ENCODE assay signal across 24 cellular contexts in genomic region chr22:49152930-49153770, GRCh38.
"Had no signal": no experiment of that assay in that cellular context is flagged by ENCODE, and none has a peak within 500 bp of the region (broad histone marks: within the 10 kb centered on the region; RNA-seq: fewer than 3 reads in every experiment).

No MANE protein-coding gene starts in this region.

- DNase-seq: activated CD4-positive, alpha-beta memory T cell treated with anti-CD3 and anti-CD28 coated beads for 36 hours; activated CD4-positive, alpha-beta T cell treated with anti-CD3 and anti-CD28 coated beads, Interleukin-2, amount 10 ng/mL, durations not matched to agents 24 days and 14 days; activated naive CD4-positive, alpha-beta T cell; activated T-cell treated with anti-CD3 and anti-CD28 coated beads, Interleukin-2, amount 50 U/mL, for 4 hours; central memory CD4-positive, alpha-beta T cell; endodermal cell; foreskin fibroblast; hippocampal formation; left lung; lower lobe of right lung; mesenchymal stem cell; natural killer cell; right lobe of liver; stimulated activated CD4-positive, alpha-beta T cell treated with anti-CD3 and anti-CD28 coated beads, Interleukin-1b, Interleukin-23, amount 100 ng/mL, for 48 hours; stimulated activated naive CD4-positive, alpha-beta T cell treated with Interleukin-2 at 50 U/mL for 16 hours; T-helper 1 cell had no signal

- H3K27ac ChIP-seq: breast epithelium, left lung, lower lobe of right lung, right lobe of liver, skin epidermis, tibial nerve, VCaP had no signal

- H3K4me1 ChIP-seq: breast epithelium, left lung, lower lobe of right lung, right lobe of liver, tibial nerve had no signal

- ATAC-seq: activated CD4-positive, CD25-positive, alpha-beta regulatory T cell treated with anti-CD3 and anti-CD28 coated beads, Interleukin-2, amount 50 U/mL, for 24 hours; activated naive CD4-positive, alpha-beta T cell treated with anti-CD3 and anti-CD28 coated beads, Interleukin-2, amount 50 U/mL, for 72 hours; activated T-cell treated with anti-CD3 and anti-CD28 coated beads, Interleukin-2, amount 50 U/mL, for 4 hours; activated T-helper 17 cell treated with anti-CD3 and anti-CD28 coated beads, Interleukin-2, amount 50 U/mL, for 72 hours; esophagus mucosa; left lung; lower lobe of right lung; natural killer cell; right lobe of liver had no signal

- H3K36me3 ChIP-seq: breast epithelium, left lung, lower lobe of right lung, right lobe of liver, tibial nerve had no signal

- H3K27me3 ChIP-seq: right lobe of liver, tibial nerve had no signal

- H3K4me3 ChIP-seq: breast epithelium, left lung, lower lobe of right lung, right lobe of liver, skin epidermis, tibial nerve had no signal

- H3K9me3 ChIP-seq: left lung, lower lobe of right lung, right lobe of liver, tibial nerve had no signal
